Comparison of ENCODE assay signal across 2 cellular contexts in the genomic region with DNA sequence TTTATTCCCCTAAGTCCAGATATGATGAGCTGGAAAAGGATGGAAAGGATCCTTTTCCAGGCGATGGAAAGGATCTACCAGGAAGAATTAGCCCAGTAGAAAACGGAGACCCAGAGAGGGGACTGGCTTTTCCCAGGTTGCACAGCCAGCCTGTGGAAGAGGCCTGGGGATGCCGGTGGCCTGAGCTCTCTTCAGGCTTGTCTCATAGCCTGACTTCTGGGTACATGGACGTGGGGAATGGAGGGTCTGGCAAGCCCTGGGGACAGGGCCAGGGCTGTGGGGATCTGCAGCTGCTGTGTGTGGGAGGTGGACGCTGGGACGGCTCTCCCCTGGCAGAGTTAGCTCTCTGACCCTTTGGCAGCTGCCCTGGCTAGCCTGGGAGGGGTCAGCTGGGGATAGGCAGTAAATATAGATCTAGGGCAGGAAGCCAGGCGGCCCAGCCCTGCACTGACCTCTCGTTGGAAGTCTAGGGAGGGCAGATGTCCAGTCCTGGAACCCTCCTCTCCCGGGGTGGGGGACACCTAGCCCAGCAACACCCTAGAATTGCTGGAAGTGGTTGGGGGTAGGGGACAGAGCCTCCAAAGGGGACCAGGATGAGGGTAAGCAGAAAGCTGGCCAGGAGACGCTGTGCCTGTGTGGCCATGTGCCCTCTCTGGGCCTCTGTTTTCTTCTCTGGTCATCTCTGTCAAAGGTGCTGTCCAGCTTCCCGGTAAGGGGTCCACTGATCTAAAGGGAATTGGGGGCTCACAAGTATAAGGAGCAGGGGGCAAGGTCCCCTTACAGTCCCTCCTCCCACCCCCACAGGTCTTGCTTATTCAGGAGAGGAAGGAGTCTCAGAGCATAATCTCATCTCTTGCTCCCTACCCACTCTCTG.
TF ChIP-seq lines count a peak whose summit lies in the region.

No MANE protein-coding gene starts in this region.

TF ChIP-seq in A549, 52 proteins besides CTCF, POLR2A, EP300 and RAD21:
- no peak for TF ChIP-seq TFCP2L1 (CRISPR knock-in tag; IDR thresholded peaks at IDR 0.05)
- TF ChIP-seq POLR2AphosphoS2 (conservative IDR thresholded peaks at IDR 0.05; ENCODE audit: low read length), result no peak
- TF ChIP-seq, protein P1, sequence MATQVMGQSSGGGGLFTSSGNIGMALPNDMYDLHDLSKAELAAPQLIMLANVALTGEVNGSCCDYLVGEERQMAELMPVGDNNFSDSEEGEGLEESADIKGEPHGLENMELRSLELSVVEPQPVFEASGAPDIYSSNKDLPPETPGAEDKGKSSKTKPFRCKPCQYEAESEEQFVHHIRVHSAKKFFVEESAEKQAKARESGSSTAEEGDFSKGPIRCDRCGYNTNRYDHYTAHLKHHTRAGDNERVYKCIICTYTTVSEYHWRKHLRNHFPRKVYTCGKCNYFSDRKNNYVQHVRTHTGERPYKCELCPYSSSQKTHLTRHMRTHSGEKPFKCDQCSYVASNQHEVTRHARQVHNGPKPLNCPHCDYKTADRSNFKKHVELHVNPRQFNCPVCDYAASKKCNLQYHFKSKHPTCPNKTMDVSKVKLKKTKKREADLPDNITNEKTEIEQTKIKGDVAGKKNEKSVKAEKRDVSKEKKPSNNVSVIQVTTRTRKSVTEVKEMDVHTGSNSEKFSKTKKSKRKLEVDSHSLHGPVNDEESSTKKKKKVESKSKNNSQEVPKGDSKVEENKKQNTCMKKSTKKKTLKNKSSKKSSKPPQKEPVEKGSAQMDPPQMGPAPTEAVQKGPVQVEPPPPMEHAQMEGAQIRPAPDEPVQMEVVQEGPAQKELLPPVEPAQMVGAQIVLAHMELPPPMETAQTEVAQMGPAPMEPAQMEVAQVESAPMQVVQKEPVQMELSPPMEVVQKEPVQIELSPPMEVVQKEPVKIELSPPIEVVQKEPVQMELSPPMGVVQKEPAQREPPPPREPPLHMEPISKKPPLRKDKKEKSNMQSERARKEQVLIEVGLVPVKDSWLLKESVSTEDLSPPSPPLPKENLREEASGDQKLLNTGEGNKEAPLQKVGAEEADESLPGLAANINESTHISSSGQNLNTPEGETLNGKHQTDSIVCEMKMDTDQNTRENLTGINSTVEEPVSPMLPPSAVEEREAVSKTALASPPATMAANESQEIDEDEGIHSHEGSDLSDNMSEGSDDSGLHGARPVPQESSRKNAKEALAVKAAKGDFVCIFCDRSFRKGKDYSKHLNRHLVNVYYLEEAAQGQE (IDR thresholded peaks at IDR 0.05), result no peak

TF ChIP-seq in H1, 55 proteins besides CTCF, POLR2A, EP300 and RAD21:
- TF ChIP-seq RFX5 (IDR thresholded peaks at IDR 0.05; ENCODE audit: borderline replicate concordance, low read depth, low read length), result no peak
- TF ChIP-seq CHD1 (IDR thresholded peaks at IDR 0.05; ENCODE audit: low read depth, low read length), result no peak
- TF ChIP-seq CBX8 (IDR thresholded peaks at IDR 0.05; ENCODE audit: borderline replicate concordance, low read depth, low read length), result no peak
- TF ChIP-seq NRF1 (IDR thresholded peaks at IDR 0.05; ENCODE audit: low read depth, low read length), result no peak
- no peak for TF ChIP-seq SAP30 (IDR thresholded peaks at IDR 0.05; ENCODE audit: insufficient read depth, insufficient replicate concordance, low read length)
